ENCODE assay signal across 25 cellular contexts in genomic region chr5:151286246-151286645, GRCh38. TPM values are rescaled to one million over a fixed set of nuclear protein-coding genes. Genes with fewer than 3 reads are reported as not detected.
"Had no signal": no experiment of that assay in that cellular context is flagged by ENCODE, and none has a peak within 500 bp of the region (broad histone marks: within the 10 kb centered on the region; RNA-seq: fewer than 3 reads in every experiment).

No MANE protein-coding gene starts in this region.

- DNase-seq: Kasumi-1, KG1, MV-4-11, NCI-H1048, NCI-H1105, NCI-H1417, NCI-H1436 treated with DMSO at 0.1 percent for 48 hours, NCI-H1694, NCI-H187 treated with DMSO at 0.1 percent for 48 hours, NCI-H2029 treated with DMSO at 0.1 percent for 48 hours, NCI-H2171 treated with DMSO at 0.1 percent for 48 hours, NCI-H2227 treated with DMSO at 0.1 percent for 48 hours, NCI-H524, NCI-H526 treated with DMSO at 0.1 percent for 48 hours, NCI-H748 treated with DMSO at 0.1 percent for 48 hours, Peyer's patch, SHP77 treated with DMSO at 0.1 percent for 48 hours, SJCRH30 had no signal

- H3K27me3 ChIP-seq: Peyer's patch, SJCRH30 had no signal

- H3K4me3 ChIP-seq: Peyer's patch, SJCRH30 had no signal

- H3K36me3 ChIP-seq: Peyer's patch, SJCRH30 had no signal

- H3K4me1 ChIP-seq: Peyer's patch, SJCRH30 had no signal

- H3K27ac ChIP-seq: Peyer's patch, SJCRH30 had no signal

- H3K9me3 ChIP-seq: Peyer's patch, SJCRH30 had no signal

RNA-seq across cellular contexts. Expression of gene SLC36A3, which starts 17.3 kb away (rescaled TPM):
- total RNA-seq: HT-29, M059J, NCI-H460, OCI-LY7, PC-3, Peyer's patch, Right ventricle myocardium inferior, RPMI7951, SJCRH30 had no signal
